In the genomic region with DNA sequence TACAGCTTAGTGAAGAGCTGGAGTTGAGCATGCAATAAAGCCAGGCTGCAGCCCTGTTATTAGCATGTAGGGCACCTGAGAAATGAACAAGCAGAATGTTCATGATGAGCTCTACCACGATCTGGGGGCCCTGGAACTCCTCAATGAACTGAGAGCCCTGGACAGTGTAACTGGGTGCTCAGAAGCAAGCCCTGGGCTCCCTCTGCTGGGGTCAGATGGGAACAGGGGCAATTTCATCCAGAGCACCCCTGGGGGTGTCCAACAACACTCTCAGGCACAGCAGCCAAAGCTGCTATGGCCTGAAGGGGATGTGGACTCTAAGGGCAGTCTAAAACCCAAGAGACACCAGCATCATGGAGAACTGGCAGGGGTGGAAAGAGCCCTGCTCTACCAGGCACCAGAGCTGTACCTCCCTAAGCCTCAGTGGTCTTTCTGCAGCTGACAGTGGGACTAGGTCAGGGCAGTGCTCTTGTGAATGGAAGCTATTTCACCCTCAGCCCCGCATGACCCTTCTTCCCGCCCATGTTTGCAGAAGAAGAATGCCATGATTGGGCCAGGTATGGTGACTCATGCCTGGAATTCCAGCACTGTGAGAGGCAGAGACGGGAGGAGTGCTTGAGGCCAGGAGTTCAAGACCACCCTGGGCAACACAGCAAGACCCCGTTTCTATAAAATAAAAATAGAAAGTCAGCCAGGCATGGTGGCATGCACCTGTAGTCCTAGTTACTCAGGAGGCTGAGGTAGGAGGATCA, we compare ENCODE assay signal across 8 cellular contexts. TPM values are rescaled to one million over a fixed set of nuclear protein-coding genes. Genes with fewer than 3 reads are reported as not detected.
DNase-seq lines count a peak whose midpoint lies in the region; ATAC-seq and TF ChIP-seq lines count a peak whose summit lies in the region.

No MANE protein-coding gene starts in this region.

- ATAC-seq in left colon (peak; percentile 82), HG03378 (IDR thresholded peaks at IDR 0.05; ENCODE audit: unreplicated experiment) (no peak), HG02885 (IDR thresholded peaks at IDR 0.05; ENCODE audit: poor library complexity, unreplicated experiment) (no peak), HG02970 (IDR thresholded peaks at IDR 0.05; ENCODE audit: low FRiP score, unreplicated experiment) (no peak)

- in situ Hi-C loops in astrocyte of the spinal cord (cut with HindIII; ENCODE audit: low sequenced_read_pairs): no loop called here

- DNase-seq in SHP77 (lab: John Stamatoyannopoulos, UW) (peak; percentile 24 to 34), SHP77 treated with DMSO at 0.1 percent for 48 hours (lab: John Stamatoyannopoulos, UW) (no peak), NCI-H460 (ENCODE audit: extremely low read depth, low read depth) (peak; percentile 19), astrocyte of the spinal cord (ENCODE audit: low read depth, low spot score) (no peak), left colon (peak; percentile 27 to 47)

- intact Hi-C loops in left colon (cut with DNase I, micrococcal nuclease): loop anchor here in 1 of 2 donors (10.0 kb wide), 1 partner anchor 130 kb away; no protein-coding TSS in a partner anchor

- H3K4me3 ChIP-seq in astrocyte of the spinal cord (ENCODE audit: low read depth, low read length): no peak overlapping the region

- peak; percentile 47 for TF ChIP-seq CTCF in astrocyte of the spinal cord (IDR thresholded peaks at IDR 0.05; ENCODE audit: low read depth, low read length)

RNA-seq across cellular contexts. Expression of gene THOC5, which starts 28.9 kb away (rescaled TPM):
- total RNA-seq in NCI-H460 (2014; rRNA removed; shearing (Covaris generic)): 52.5 and 55.2 TPM in 2 replicates
- 35.4 and 35.6 TPM in 2 replicates for polyA plus RNA-seq in NCI-H460 (2014; cell fraction: nucleus; rRNA removed)
- 10 to 100 TPM; 20.8 to 21.1 TPM for total RNA-seq in left colon

RNA-seq across cellular contexts. Expression of gene NEFH, which starts 44.6 kb away (rescaled TPM):
- total RNA-seq in NCI-H460 (2014; rRNA removed; shearing (Covaris generic)): 0.02 TPM in 1 of 2 replicates, not detected in the other
- 0.25 and 0.54 TPM in 2 replicates for polyA plus RNA-seq in NCI-H460 (2014; cell fraction: nucleus; rRNA removed)
- under 1 TPM; 0.12 to 0.34 TPM for total RNA-seq in left colon

RNA-seq across cellular contexts. Expression of gene NIPSNAP1, which starts 56.3 kb away (rescaled TPM):
- total RNA-seq in NCI-H460 (2014; rRNA removed; shearing (Covaris generic)): 58.6 and 63.6 TPM in 2 replicates
- polyA plus RNA-seq in NCI-H460 (2014; cell fraction: nucleus; rRNA removed): 63.6 and 68.6 TPM in 2 replicates
- 10 to 100 TPM; 50.2 to 60.1 TPM for total RNA-seq in left colon

Comparison
In these comparisons a context has a peak if more than half of its experiments do, and no peak if none do; other contexts are left out.
1. DNase-seq: peak in SHP77 (2 of 2), NCI-H460 (single experiment) and left colon (2 of 2); none in SHP77 treated with DMSO at 0.1 percent for 48 hours (single experiment) and astrocyte of the spinal cord (single experiment).